ENCODE assay signal across 11 cellular contexts in the genomic region with DNA sequence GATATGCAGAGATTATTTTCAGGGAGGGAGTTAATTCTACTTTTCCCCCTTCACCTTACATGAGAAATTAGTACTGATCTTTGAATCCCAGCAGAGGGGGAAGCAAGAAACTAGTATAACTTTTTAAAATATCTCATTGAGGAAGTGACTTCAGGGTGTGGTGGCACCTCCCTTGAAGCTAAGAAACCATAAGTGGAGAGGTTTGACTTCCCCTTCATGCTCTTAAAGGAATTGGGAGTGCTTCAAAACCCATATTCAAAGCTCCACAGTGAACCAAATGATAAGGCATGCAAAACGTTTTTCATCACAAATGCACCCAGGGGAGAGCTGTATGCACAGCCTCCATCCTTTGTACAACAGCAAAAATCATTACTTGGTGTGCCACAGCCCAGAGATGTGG. TPM values are rescaled to one million over a fixed set of nuclear protein-coding genes. Genes with fewer than 3 reads are reported as not detected.
A peak's percentile ranks its signal among the peaks of the same experiment; 100 is the strongest.
DNase-seq lines count a peak whose midpoint lies in the region; ATAC-seq, FAIRE-seq and TF ChIP-seq lines count a peak whose summit lies in the region.
"Had no signal": no experiment of that assay in that cellular context is flagged by ENCODE, and none has a peak within 500 bp of the region (broad histone marks: within the 10 kb centered on the region; RNA-seq: fewer than 3 reads in every experiment).

No MANE protein-coding gene starts in this region.

- H3K4me2 ChIP-seq in BLaER1: peak overlapping the region; percentile 43

- ATAC-seq in HG03064 (IDR thresholded peaks at IDR 0.05; ENCODE audit: low read depth, unreplicated experiment): peak; percentile 84
- ATAC-seq in omental fat pad (ENCODE audit: low FRiP score): no peak
- ATAC-seq in HG02870 (IDR thresholded peaks at IDR 0.05; ENCODE audit: unreplicated experiment): no peak

- no peak overlapping the region for H3K4me3 ChIP-seq in BLaER1

- no peaks in the 10 kb centered on the region for H4K20me1 ChIP-seq in BLaER1

- TF ChIP-seq CTCF in omental fat pad (IDR thresholded peaks at IDR 0.05): no peak

- no peaks in the 10 kb centered on the region for H3K36me3 ChIP-seq in BLaER1

- H3K9ac ChIP-seq in BLaER1: no peak overlapping the region

- H3K27me3 ChIP-seq in BLaER1: no peaks in the 10 kb centered on the region

- H3K9me3 ChIP-seq in BLaER1: peaks cover 13% of the 10 kb centered on the region; the same call in 1 of the 2 replicates

- peaks cover 13% of the 10 kb centered on the region for H3K4me1 ChIP-seq in BLaER1

- no peak overlapping the region for H3K27ac ChIP-seq in BLaER1

- DNase-seq in GM19239 (ENCODE audit: insufficient read length, low spot score) (no peak), SKM-1 treated with dmso at 0.1 percent for 144 hours (lab: John Stamatoyannopoulos, UW; ENCODE audit: unreplicated experiment) (peak; percentile 58), COLO829 (ENCODE audit: low spot score) (no peak), omental fat pad (ENCODE audit: low spot score) (no peak), NCI-H1930 (lab: John Stamatoyannopoulos, UW) (no peak)
- DNase-seq: glutamatergic neuron had no signal

- FAIRE-seq in GM19239 (lab: Jason Lieb, UNC): peak; percentile 45

RNA-seq across cellular contexts. Expression of a gene that starts 0.5 kb away (rescaled TPM):
- 1 to 10 TPM; 1.4 to 9.9 (median 4.7) TPM for total RNA-seq in omental fat pad
- total RNA-seq: T-helper 2 cell treated with Interferon-gamma antibody and Interleukin-4, amounts not matched to agents 100 ng/mL and 5 ng/mL, for 36 hours had no signal

RNA-seq across cellular contexts. Expression of a gene that starts 18.5 kb away (rescaled TPM):
- 100 to 1,000 TPM in 2 of 4 donors, 10 to 100 TPM in 2; 88.0 to 222 (median 103) TPM for total RNA-seq in omental fat pad
- total RNA-seq: T-helper 2 cell treated with Interferon-gamma antibody and Interleukin-4, amounts not matched to agents 100 ng/mL and 5 ng/mL, for 36 hours had no signal

RNA-seq across cellular contexts. Expression of a gene that starts 32.6 kb away (rescaled TPM):
- not detected for total RNA-seq in omental fat pad
- total RNA-seq: mucosa of gallbladder; T-helper 2 cell treated with Interferon-gamma antibody and Interleukin-4, amounts not matched to agents 100 ng/mL and 5 ng/mL, for 36 hours had no signal

RNA-seq across cellular contexts. Expression of a gene that starts 58.9 kb away (rescaled TPM):
- 1 to 10 TPM in 3 of 4 donors, under 1 TPM in 1; 0.96 to 4.5 (median 2.3) TPM for total RNA-seq in omental fat pad
